8 cellular contexts compared by ENCODE assay signal in the genomic region with DNA sequence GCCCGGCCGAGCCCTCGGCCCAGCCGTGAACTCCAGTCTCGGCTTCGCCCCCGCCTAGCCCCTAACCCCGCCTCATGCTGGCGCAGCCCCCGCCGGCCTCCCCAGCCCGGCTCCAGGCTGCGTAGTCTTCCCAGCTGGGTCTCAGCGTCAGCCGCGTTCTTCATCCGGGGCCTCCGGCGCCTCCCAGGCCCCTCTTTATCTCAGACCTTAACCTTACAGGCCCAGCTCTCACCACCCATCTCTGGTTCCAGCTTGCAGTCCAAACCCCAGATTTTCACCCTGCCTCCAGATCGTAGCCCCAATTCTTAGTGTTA. TPM values are rescaled to one million over a fixed set of nuclear protein-coding genes. Genes with fewer than 3 reads are reported as not detected.
DNase-seq lines count a peak whose midpoint lies in the region; ATAC-seq and TF ChIP-seq lines count a peak whose summit lies in the region.

A gene with protein sequence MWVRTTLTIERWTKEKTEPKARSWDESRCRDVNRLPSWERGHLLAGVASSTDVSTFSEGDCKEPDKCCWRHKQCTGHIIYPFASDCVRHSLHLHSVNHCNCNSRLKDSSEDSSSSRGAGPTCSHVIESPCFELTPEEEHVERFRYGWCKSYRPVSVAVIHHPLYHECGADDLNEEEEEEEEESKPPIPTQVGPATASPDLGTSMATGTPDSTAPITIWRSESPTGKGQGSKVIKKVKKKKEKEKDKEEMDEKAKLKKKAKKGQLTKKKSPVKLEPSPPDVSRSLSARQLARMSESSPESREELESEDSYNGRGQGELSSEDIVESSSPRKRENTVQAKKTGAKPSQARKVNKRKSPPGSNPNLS (minus strand): TSS at position 166 of the 314 bp plus-strand sequence. CDS start 228 bp downstream, outside the sequence.

- ATAC-seq in HCT116: no peak
- ATAC-seq in GM18870 (IDR thresholded peaks at IDR 0.05; ENCODE audit: unreplicated experiment): no peak

- DNase-seq in HCT116 (ENCODE audit: low read depth, low spot score) (no peak), T-helper 22 cell (ENCODE audit: low read depth) (peak; percentile 27), esophagus muscularis mucosa (ENCODE audit: extremely low spot score) (no peak), posterior vena cava (ENCODE audit: low spot score) (peak; percentile 87), NCI-H146 treated with DMSO at 0.1 percent for 48 hours (lab: John Stamatoyannopoulos, UW; ENCODE audit: unreplicated experiment) (no peak), NCI-H526 (lab: John Stamatoyannopoulos, UW) (no peak)

- H3K79me2 ChIP-seq in DOHH2 (ENCODE audit: control insufficient read depth, low read length) (peaks cover 9% of the 10 kb centered on the region), HCT116 (ENCODE audit: insufficient read depth, low read length) (no peaks in the 10 kb centered on the region)

- peak within 1 kb of the TSS; percentile 91 for H3K4me2 ChIP-seq in DOHH2 (ENCODE audit: low read length)
- H3K4me2 ChIP-seq in HCT116 (ENCODE audit: low read length): peak within 1 kb of the TSS; percentile 91

- no peak for TF ChIP-seq RAD21 in HCT116 (IDR thresholded peaks at IDR 0.05; ENCODE audit: low read depth)

- H4K20me1 ChIP-seq in DOHH2 (ENCODE audit: control insufficient read depth, insufficient read depth, low read depth, low read length): no peaks in the 10 kb centered on the region
- H4K20me1 ChIP-seq in HCT116 (ENCODE audit: insufficient read depth): no peaks in the 10 kb centered on the region

- TF ChIP-seq EP300 in esophagus muscularis mucosa (IDR thresholded peaks at IDR 0.05): no peak

- BruUV-seq in HCT116 (replicated peaks; lab: Mats Ljungman, UMichigan): no TSS peak

- POLR2A ChIA-PET in HCT116 (lab: Charles Lee): interaction anchor here (1.0 to 3.2 kb wide), 4 partner anchors 8 to 15 kb away, joined by 6 to 42 read pairs (median 6); a partner anchor contains a TSS

- no peaks in the 10 kb centered on the region for H3K9me3 ChIP-seq in DOHH2 (ENCODE audit: control insufficient read depth, insufficient read depth, low read length)
- H3K9me3 ChIP-seq in HCT116 (ENCODE audit: control insufficient read depth in 1 of 2, insufficient read depth in 1 of 2, low read depth in 1 of 2, low read length in 2 of 2): no peaks in the 10 kb centered on the region
- no peaks in the 10 kb centered on the region for H3K9me3 ChIP-seq in esophagus muscularis mucosa

- TF ChIP-seq CTCF in DOHH2 (IDR thresholded peaks at IDR 0.05; ENCODE audit: low read depth, low read length, poor library complexity, severe bottlenecking): no peak
- no peak for TF ChIP-seq CTCF in HCT116 (IDR thresholded peaks at IDR 0.05 in 2 of 3, conservative IDR thresholded peaks at IDR 0.05 in 1 of 3; ENCODE audit: borderline replicate concordance in 1 of 3, insufficient read depth in 1 of 3, low read depth in 2 of 3, low read length in 2 of 3)
- no peak for TF ChIP-seq CTCF in esophagus muscularis mucosa (IDR thresholded peaks at IDR 0.05)

- peaks cover 12% of the 10 kb centered on the region for H3F3A ChIP-seq in DOHH2 (ENCODE audit: control insufficient read depth, insufficient read depth)

- H3K4me3 ChIP-seq in DOHH2 (ENCODE audit: low read length): peak within 1 kb of the TSS; percentile 92
- peak within 1 kb of the TSS; percentile 47 to 62 for H3K4me3 ChIP-seq in HCT116 (replicated peaks in 1 of 2; ENCODE audit: low read depth in 1 of 2, low read length in 2 of 2)
- H3K4me3 ChIP-seq in esophagus muscularis mucosa: peak within 1 kb of the TSS; percentile 65 to 79 (median 72)

- RAD21 ChIA-PET in HCT116 (lab: Charles Lee; ENCODE audit: low non-redundant PET in 1 of 2, low total read pairs in 2 of 2, uncharacterized antibody in 2 of 2, unreplicated experiment in 2 of 2): interaction anchor here in 1 of 2 experiments (0.7 kb wide), 1 partner anchor 13 kb away, joined by 3 read pairs; no protein-coding TSS in a partner anchor

- peak within 1 kb of the TSS; percentile 65 for H3K27ac ChIP-seq in DOHH2 (ENCODE audit: low read depth, low read length)
- peak within 1 kb of the TSS; percentile 75 for H3K27ac ChIP-seq in HCT116 (ENCODE audit: low read depth, low read length)
- H3K27ac ChIP-seq in esophagus muscularis mucosa (replicated peaks in 1 of 4): peak within 1 kb of the TSS; percentile 91 to 96 (median 93)

- TF ChIP-seq POLR2A in HCT116 (IDR thresholded peaks at IDR 0.05; ENCODE audit: borderline replicate concordance, extremely low read depth, insufficient read depth, insufficient read length) (no peak), esophagus muscularis mucosa (IDR thresholded peaks at IDR 0.05; ENCODE audit: low read depth) (no peak)

- H3K36me3 ChIP-seq in DOHH2 (ENCODE audit: control insufficient read depth, low read length) (no peaks in the 10 kb centered on the region), HCT116 (ENCODE audit: control insufficient read depth in 1 of 2, insufficient read depth in 2 of 2, low read length in 2 of 2) (no peaks in the 10 kb centered on the region), esophagus muscularis mucosa (peaks cover 5 to 33% (median 21%) of the 10 kb centered on the region in 4 donors)

- H3K9me2 ChIP-seq in DOHH2 (replicated peaks; ENCODE audit: control insufficient read depth, low read length) (no peaks in the 10 kb centered on the region), HCT116 (ENCODE audit: insufficient read depth) (no peaks in the 10 kb centered on the region)

- peaks cover 26% of the 10 kb centered on the region for H3K4me1 ChIP-seq in DOHH2 (ENCODE audit: control insufficient read depth, low read length)
- H3K4me1 ChIP-seq in HCT116 (ENCODE audit: control insufficient read depth in 1 of 2, insufficient read depth in 2 of 2, low read length in 2 of 2): peaks cover 9 to 16% of the 10 kb centered on the region in 2 experiments
- H3K4me1 ChIP-seq in esophagus muscularis mucosa: peaks cover 28 to 48% (median 38%) of the 10 kb centered on the region in 4 donors

- 43% methylated on average over 1 of the region's 20 CpGs for WGBS in esophagus muscularis mucosa

- intact Hi-C loops in HCT116 (cut with micrococcal nuclease): no loop called here
- intact Hi-C loops in esophagus muscularis mucosa (cut with DNase I): no loop called here
- intact Hi-C loops in posterior vena cava (cut with DNase I): no loop called here

- no peak within 1 kb of the TSS for H2AFZ ChIP-seq in HCT116 (ENCODE audit: low read depth, low read length, poor library complexity, severe bottlenecking)

- CTCF ChIA-PET in HCT116 (lab: Charles Lee): interaction anchor here (0.6 to 1.5 kb wide), 5 partner anchors 8 to 405 kb away, joined by 3 to 7 read pairs (median 3); a partner anchor contains a TSS

- H3K9ac ChIP-seq in HCT116 (ENCODE audit: low read length): peak within 1 kb of the TSS; percentile 74

- no peaks in the 10 kb centered on the region; the same call in 1 of the 2 replicates for H3K27me3 ChIP-seq in DOHH2 (ENCODE audit: control insufficient read depth, low read length)
- H3K27me3 ChIP-seq in HCT116 (ENCODE audit: insufficient read depth, low read length): no peaks in the 10 kb centered on the region
- H3K27me3 ChIP-seq in esophagus muscularis mucosa: no peaks in the 10 kb centered on the region

TF ChIP-seq in HCT116, 20 proteins besides CTCF, POLR2A, EP300 and RAD21:
- TF ChIP-seq JUND (IDR thresholded peaks at IDR 0.05) (no peak), ELF1 (IDR thresholded peaks at IDR 0.05; ENCODE audit: borderline replicate concordance, low read depth) (no peak), CEBPB (IDR thresholded peaks at IDR 0.05; ENCODE audit: low read depth) (no peak), ZFX (IDR thresholded peaks at IDR 0.05) (no peak), SRF (IDR thresholded peaks at IDR 0.05; ENCODE audit: low read depth) (no peak), ZNF274 (IDR thresholded peaks at IDR 0.05; ENCODE audit: low read depth, low read length) (no peak), POLR2AphosphoS5 (IDR thresholded peaks at IDR 0.05; ENCODE audit: low read depth, low read length) (no peak), TCF7L2 (IDR thresholded peaks at IDR 0.05; ENCODE audit: borderline replicate concordance, extremely low read depth, insufficient read depth, insufficient read length) (no peak), EZH2phosphoT487 (IDR thresholded peaks at IDR 0.05; ENCODE audit: borderline replicate concordance) (no peak), FOSL1 (IDR thresholded peaks at IDR 0.05; ENCODE audit: low read depth) (no peak)
- TF ChIP-seq, protein P1, sequence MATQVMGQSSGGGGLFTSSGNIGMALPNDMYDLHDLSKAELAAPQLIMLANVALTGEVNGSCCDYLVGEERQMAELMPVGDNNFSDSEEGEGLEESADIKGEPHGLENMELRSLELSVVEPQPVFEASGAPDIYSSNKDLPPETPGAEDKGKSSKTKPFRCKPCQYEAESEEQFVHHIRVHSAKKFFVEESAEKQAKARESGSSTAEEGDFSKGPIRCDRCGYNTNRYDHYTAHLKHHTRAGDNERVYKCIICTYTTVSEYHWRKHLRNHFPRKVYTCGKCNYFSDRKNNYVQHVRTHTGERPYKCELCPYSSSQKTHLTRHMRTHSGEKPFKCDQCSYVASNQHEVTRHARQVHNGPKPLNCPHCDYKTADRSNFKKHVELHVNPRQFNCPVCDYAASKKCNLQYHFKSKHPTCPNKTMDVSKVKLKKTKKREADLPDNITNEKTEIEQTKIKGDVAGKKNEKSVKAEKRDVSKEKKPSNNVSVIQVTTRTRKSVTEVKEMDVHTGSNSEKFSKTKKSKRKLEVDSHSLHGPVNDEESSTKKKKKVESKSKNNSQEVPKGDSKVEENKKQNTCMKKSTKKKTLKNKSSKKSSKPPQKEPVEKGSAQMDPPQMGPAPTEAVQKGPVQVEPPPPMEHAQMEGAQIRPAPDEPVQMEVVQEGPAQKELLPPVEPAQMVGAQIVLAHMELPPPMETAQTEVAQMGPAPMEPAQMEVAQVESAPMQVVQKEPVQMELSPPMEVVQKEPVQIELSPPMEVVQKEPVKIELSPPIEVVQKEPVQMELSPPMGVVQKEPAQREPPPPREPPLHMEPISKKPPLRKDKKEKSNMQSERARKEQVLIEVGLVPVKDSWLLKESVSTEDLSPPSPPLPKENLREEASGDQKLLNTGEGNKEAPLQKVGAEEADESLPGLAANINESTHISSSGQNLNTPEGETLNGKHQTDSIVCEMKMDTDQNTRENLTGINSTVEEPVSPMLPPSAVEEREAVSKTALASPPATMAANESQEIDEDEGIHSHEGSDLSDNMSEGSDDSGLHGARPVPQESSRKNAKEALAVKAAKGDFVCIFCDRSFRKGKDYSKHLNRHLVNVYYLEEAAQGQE (IDR thresholded peaks at IDR 0.05; ENCODE audit: low read depth): no peak
- TF ChIP-seq, protein P2, sequence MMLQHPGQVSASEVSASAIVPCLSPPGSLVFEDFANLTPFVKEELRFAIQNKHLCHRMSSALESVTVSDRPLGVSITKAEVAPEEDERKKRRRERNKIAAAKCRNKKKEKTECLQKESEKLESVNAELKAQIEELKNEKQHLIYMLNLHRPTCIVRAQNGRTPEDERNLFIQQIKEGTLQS (IDR thresholded peaks at IDR 0.05): no peak

RNA-seq across cellular contexts. Expression of the gene that starts here (rescaled TPM):
- total RNA-seq in HCT116 (2021; ENCODE audit: unreplicated experiment) (0.96 TPM), esophagus muscularis mucosa (1 to 10 TPM in 1 of 4 donors, under 1 TPM in 3; 0.50 to 2.1 (median 0.85) TPM), posterior vena cava (1 to 10 TPM; 1.2 to 2.1 TPM)
- polyA plus RNA-seq in HCT116 (2012): 0.35 and 0.91 TPM in 2 replicates

Comparison
In these comparisons a context has a peak if more than half of its experiments do, and no peak if none do; other contexts are left out.
1. DNase-seq: peak in T-helper 22 cell (single experiment) and posterior vena cava (single experiment); none in HCT116 (single experiment), esophagus muscularis mucosa (single experiment), NCI-H146 treated with DMSO at 0.1 percent for 48 hours (single experiment) and NCI-H526 (0 of 2).
2. Peak in every context shown above with its lines, with median percentiles within 50 percentile points of each other: H3K27ac ChIP-seq and H3K4me3 ChIP-seq.